Comparison of ENCODE assay signal across 24 cellular contexts in genomic region chr7:31958216-31958615, GRCh38.
DNase-seq lines count a peak whose midpoint lies in the region; ATAC-seq and TF ChIP-seq lines count a peak whose summit lies in the region.
"Had no signal": no experiment of that assay in that cellular context is flagged by ENCODE, and none has a peak within 500 bp of the region (broad histone marks: within the 10 kb centered on the region; RNA-seq: fewer than 3 reads in every experiment).

No MANE protein-coding gene starts in this region.

- H3K36me3 Mint-ChIP-seq in Calu3 (ENCODE audit: insufficient read depth, unreplicated experiment): no peaks in the 10 kb centered on the region
- no peaks in the 10 kb centered on the region for H3K36me3 Mint-ChIP-seq in stimulated activated naive B cell treated with anti-CD40 and anti-IgM and Interleukin-4, amounts not matched to agents 10 μg/mL and 1 μg/mL and 100 μg/mL, for 72 hours
- H3K36me3 Mint-ChIP-seq: natural killer cell had no signal

- DNase-seq in Calu3: no peak
- peak; percentile 83 for DNase-seq in M059J (ENCODE audit: low read depth)
- no peak for DNase-seq in mammary epithelial cell
- peak; percentile 76 for DNase-seq in iris pigment epithelial cell (ENCODE audit: low read depth)
- DNase-seq in NCI-H526 (lab: John Stamatoyannopoulos, UW): no peak
- DNase-seq in stimulated activated naive B cell treated with anti-CD40 and anti-IgM and Interleukin-4, amounts not matched to agents 10 μg/mL and 1 μg/mL and 100 μg/mL, for 72 hours: no peak
- DNase-seq: activated CD4-positive, CD25-positive, alpha-beta regulatory T cell; activated CD8-positive, alpha-beta T cell treated with anti-CD3 and anti-CD28 coated beads, Interleukin-2, amount 10 ng/mL, durations not matched to agents 7 days and 5 days; activated naive CD4-positive, alpha-beta T cell treated with anti-CD3 and anti-CD28 coated beads, Interleukin-2, amount 50 U/mL, for 16 hours; activated T-cell treated with anti-CD3 and anti-CD28 coated beads, Interleukin-2, amount 50 U/mL, for 48 hours; cortex of kidney; Karpas-422; mesendoderm; natural killer cell; NCI-H1417 treated with DMSO at 0.1 percent for 48 hours; NCI-H2171; SK-N-SH; stimulated activated CD4-positive, alpha-beta T cell treated with anti-CD3 and anti-CD28 coated beads, Interleukin-2, amount 100 ng/mL, for 24 hours; stimulated activated naive CD8-positive, alpha-beta T cell treated with anti-CD3 and anti-CD28 coated beads, Interleukin-15, Interleukin-2, amounts not matched to agents 100 U/mL and 50 U/mL, for 24 hours had no signal

- BruUV-seq in Calu3 (replicated peaks; lab: Mats Ljungman, UMichigan) (no TSS peak), mammary epithelial cell (replicated peaks; lab: Mats Ljungman, UMichigan) (no TSS peak)

- no peaks in the 10 kb centered on the region for H3K27me3 ChIP-seq in mammary epithelial cell (ENCODE audit: insufficient read depth, low read length)
- H3K27me3 ChIP-seq: tibial nerve had no signal

- no peaks in the 10 kb centered on the region for H3K36me3 ChIP-seq in mammary epithelial cell (ENCODE audit: insufficient read depth, low read length)
- H3K36me3 ChIP-seq: tibial nerve had no signal

- no peaks in the 10 kb centered on the region for H3K9me3 ChIP-seq in mammary epithelial cell (replicated peaks; ENCODE audit: insufficient read depth, low read length)
- H3K9me3 ChIP-seq: SK-N-SH, tibial nerve had no signal

- peak overlapping the region; percentile 33 for H3K27ac ChIP-seq in mammary epithelial cell (ENCODE audit: insufficient read depth, low read depth, low read length)
- H3K27ac ChIP-seq: parathyroid adenoma, tibial nerve had no signal

- no peak overlapping the region for H3K9ac ChIP-seq in mammary epithelial cell (ENCODE audit: insufficient read depth, low read length)
- H3K9ac ChIP-seq: parathyroid adenoma, SK-N-SH had no signal

- no peak overlapping the region for H3K4me2 ChIP-seq in mammary epithelial cell (ENCODE audit: insufficient read depth, low read depth, low read length)

- H3K4me3 Mint-ChIP-seq in Calu3 (ENCODE audit: low read depth, unreplicated experiment): no peak overlapping the region
- no peak overlapping the region for H3K4me3 Mint-ChIP-seq in stimulated activated naive B cell treated with anti-CD40 and anti-IgM and Interleukin-4, amounts not matched to agents 10 μg/mL and 1 μg/mL and 100 μg/mL, for 72 hours
- H3K4me3 Mint-ChIP-seq: activated CD8-positive, alpha-beta T cell treated with anti-CD3 and anti-CD28 coated beads, Interleukin-2, amount 10 ng/mL, durations not matched to agents 7 days and 5 days; natural killer cell had no signal

- no peaks in the 10 kb centered on the region for H4K20me1 ChIP-seq in mammary epithelial cell (ENCODE audit: insufficient read depth, low read length)

- WGBS in mammary epithelial cell (ENCODE audit: low coverage, missing lambda C conversion rate): 100% methylated on average over 2 of the region's 2 CpGs

- intact Hi-C loops in Calu3 (cut with micrococcal nuclease; ENCODE audit: unreplicated experiment) (no loop called here), mammary epithelial cell (cut with micrococcal nuclease) (no loop called here)

- peak overlapping the region; percentile 45 for H3K27ac Mint-ChIP-seq in Calu3 (ENCODE audit: unreplicated experiment)
- no peak overlapping the region for H3K27ac Mint-ChIP-seq in stimulated activated naive B cell treated with anti-CD40 and anti-IgM and Interleukin-4, amounts not matched to agents 10 μg/mL and 1 μg/mL and 100 μg/mL, for 72 hours
- H3K27ac Mint-ChIP-seq: activated CD8-positive, alpha-beta T cell treated with anti-CD3 and anti-CD28 coated beads, Interleukin-2, amount 10 ng/mL, durations not matched to agents 7 days and 5 days; natural killer cell had no signal

- no peak overlapping the region for H3K4me3 ChIP-seq in mammary epithelial cell (replicated peaks in 1 of 3; ENCODE audit: insufficient read depth in 1 of 3, low read depth in 2 of 3, low read length in 3 of 3)
- H3K4me3 ChIP-seq: GM12878, tibial nerve had no signal

- no peak overlapping the region for H2AFZ ChIP-seq in mammary epithelial cell (ENCODE audit: low read depth, low read length)
- H2AFZ ChIP-seq: parathyroid adenoma had no signal

- H3K4me1 ChIP-seq in mammary epithelial cell (ENCODE audit: insufficient read depth, low read length): peaks cover 21% of the 10 kb centered on the region
- H3K4me1 ChIP-seq: parathyroid adenoma had no signal

- CTCF ChIA-PET in Calu3 (lab: Charles Lee) (interaction anchor here (2.6 kb wide), 1 partner anchor 10 kb away, joined by 8 read pairs; no protein-coding TSS in a partner anchor), mammary epithelial cell (lab: Charles Lee; ENCODE audit: low non-redundant PET) (no interaction called here)

- peaks cover 56% of the 10 kb centered on the region for H3K4me1 Mint-ChIP-seq in Calu3 (ENCODE audit: low read depth, unreplicated experiment)
- no peaks in the 10 kb centered on the region for H3K4me1 Mint-ChIP-seq in stimulated activated naive B cell treated with anti-CD40 and anti-IgM and Interleukin-4, amounts not matched to agents 10 μg/mL and 1 μg/mL and 100 μg/mL, for 72 hours

- ATAC-seq in SK-N-SH treated with all-trans-retinoic acid at 6 μM for 48 hours (no peak), HG02759 (IDR thresholded peaks at IDR 0.05; ENCODE audit: unreplicated experiment) (no peak)
- ATAC-seq in stimulated activated naive B cell treated with anti-CD40 and anti-IgM and Interleukin-4, amounts not matched to agents 10 μg/mL and 1 μg/mL and 100 μg/mL, for 72 hours (replicated peaks): no peak
- ATAC-seq: activated CD8-positive, alpha-beta T cell treated with anti-CD3 and anti-CD28 coated beads, Interleukin-2, amount 10 ng/mL, durations not matched to agents 7 days and 5 days; GM12878; natural killer cell; stimulated activated naive CD8-positive, alpha-beta T cell treated with anti-CD3 and anti-CD28 coated beads, Interleukin-15, Interleukin-2, amounts not matched to agents 100 U/mL and 50 U/mL, for 24 hours had no signal

- peaks cover 31% of the 10 kb centered on the region for H3K79me2 ChIP-seq in mammary epithelial cell (ENCODE audit: insufficient read depth, low read length)
- H3K79me2 ChIP-seq: parathyroid adenoma had no signal

- in situ Hi-C loops in mammary epithelial cell (cut with MboI; ENCODE audit: low sequenced_read_pairs in 2 of 2): no loop called here

- no peaks in the 10 kb centered on the region for H3K27me3 Mint-ChIP-seq in Calu3 (ENCODE audit: unreplicated experiment)
- H3K27me3 Mint-ChIP-seq in stimulated activated naive B cell treated with anti-CD40 and anti-IgM and Interleukin-4, amounts not matched to agents 10 μg/mL and 1 μg/mL and 100 μg/mL, for 72 hours: no peaks in the 10 kb centered on the region

- no peaks in the 10 kb centered on the region for H3K9me3 Mint-ChIP-seq in Calu3 (ENCODE audit: low read depth, unreplicated experiment)
- H3K9me3 Mint-ChIP-seq in stimulated activated naive B cell treated with anti-CD40 and anti-IgM and Interleukin-4, amounts not matched to agents 10 μg/mL and 1 μg/mL and 100 μg/mL, for 72 hours: peaks cover 0 to 3% of the 10 kb centered on the region in 2 donors
- H3K9me3 Mint-ChIP-seq: natural killer cell had no signal

- dilution Hi-C loops in mammary epithelial cell (cut with HindIII; ENCODE audit: low sequenced_read_pairs): no loop called here

- TF ChIP-seq CTCF in Calu3 (IDR thresholded peaks at IDR 0.05; ENCODE audit: unreplicated experiment): no peak
- no peak for TF ChIP-seq CTCF in mammary epithelial cell (conservative IDR thresholded peaks at IDR 0.05 in 1 of 2, IDR thresholded peaks at IDR 0.05 in 1 of 2; ENCODE audit: extremely low read depth in 1 of 2, insufficient read depth in 1 of 2, low read depth in 1 of 2, low read length in 2 of 2)

TF ChIP-seq in SK-N-SH treated with all-trans-retinoic acid at 6 μM for 48 hours, 23 proteins besides CTCF, POLR2A, EP300 and RAD21 (continues in another document):
- TF ChIP-seq TCF4 (CRISPR knock-in tag; IDR thresholded peaks at IDR 0.05; ENCODE audit: borderline replicate concordance) (no peak), CREB5 (CRISPR knock-in tag; IDR thresholded peaks at IDR 0.05; ENCODE audit: low read depth) (no peak), ZFP3 (CRISPR knock-in tag; IDR thresholded peaks at IDR 0.05) (no peak), BACH2 (CRISPR knock-in tag; IDR thresholded peaks at IDR 0.05; ENCODE audit: borderline replicate concordance) (no peak), ZFP30 (CRISPR knock-in tag; IDR thresholded peaks at IDR 0.05) (no peak), SNAI2 (CRISPR knock-in tag; IDR thresholded peaks at IDR 0.05) (no peak), TSHZ2 (CRISPR knock-in tag; IDR thresholded peaks at IDR 0.05) (no peak)

Comparison
In these comparisons a context has a peak if more than half of its experiments do, and no peak if none do; other contexts are left out.
1. DNase-seq: peak in M059J (single experiment) and iris pigment epithelial cell (single experiment); none in Calu3 (single experiment), mammary epithelial cell (single experiment), NCI-H526 (0 of 2) and stimulated activated naive B cell treated with anti-CD40 and anti-IgM and Interleukin-4, amounts not matched to agents 10 μg/mL and 1 μg/mL and 100 μg/mL, for 72 hours (single experiment).